35 cellular contexts compared by ENCODE assay signal in the genomic region with DNA sequence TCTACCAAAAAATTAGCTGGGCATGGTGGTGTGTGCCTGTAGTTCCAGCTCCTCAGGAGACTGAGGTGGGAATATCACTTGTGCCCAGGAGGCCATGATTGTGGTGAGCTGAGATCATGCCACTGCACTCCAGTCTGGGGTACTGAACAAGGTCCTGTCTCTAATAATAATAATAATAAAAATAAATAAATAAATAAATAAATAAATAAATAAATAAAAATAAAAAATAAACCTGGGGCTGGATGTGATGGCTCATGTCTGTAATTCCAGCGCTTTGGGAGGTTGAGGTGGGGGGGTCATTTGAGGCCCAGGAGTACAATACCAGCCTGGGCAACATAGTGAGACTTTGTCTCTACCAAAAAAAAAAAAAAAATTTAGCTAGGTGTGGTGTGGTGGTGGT.
DNase-seq lines count a peak whose midpoint lies in the region; ATAC-seq, FAIRE-seq and TF ChIP-seq lines count a peak whose summit lies in the region.
"Had no signal": no experiment of that assay in that cellular context is flagged by ENCODE, and none has a peak within 500 bp of the region (broad histone marks: within the 10 kb centered on the region; RNA-seq: fewer than 3 reads in every experiment).

No MANE protein-coding gene starts in this region.

- CTCF ChIA-PET in HEK293 (lab: Yijun Ruan, JAX) (interaction anchor here (0.7 to 2.5 kb wide), 2 partner anchors 78 to 149 kb away, joined by 6 read pairs; no protein-coding TSS in a partner anchor), WTC11 (lab: Charles Lee) (interaction anchor here (0.7 kb wide), 1 partner anchor 12 kb away, joined by 3 read pairs; no protein-coding TSS in a partner anchor)

- intact Hi-C loops in left ventricle myocardium inferior (cut with micrococcal nuclease): no loop called here
- intact Hi-C loops in left ventricle myocardium superior (cut with micrococcal nuclease): no loop called here

- no peaks in the 10 kb centered on the region for H3K27me3 ChIP-seq in left ventricle myocardium inferior (ENCODE audit: low read depth)
- H3K27me3 ChIP-seq: BE2C; BLaER1; BLaER1 treated with 17β-estradiol and CSF1 and Interleukin-3, amounts not matched to agents 10 nM and 100 nM had no signal

- no peaks in the 10 kb centered on the region for H3K27me3 Mint-ChIP-seq in WTC11 (ENCODE audit: low read depth)
- H3K27me3 Mint-ChIP-seq: CD4-positive, CD25-positive, alpha-beta regulatory T cell had no signal

- H3K9me3 Mint-ChIP-seq in WTC11: no peaks in the 10 kb centered on the region
- H3K9me3 Mint-ChIP-seq: CD4-positive, alpha-beta T cell; CD8-positive, alpha-beta memory T cell; CD8-positive, alpha-beta T cell had no signal

- H3K27ac Mint-ChIP-seq in WTC11: no peak overlapping the region
- H3K27ac Mint-ChIP-seq: B cell; CD14-positive monocyte; CD4-positive, alpha-beta memory T cell; CD4-positive, alpha-beta T cell; CD4-positive, CD25-positive, alpha-beta regulatory T cell; CD8-positive, alpha-beta T cell had no signal

- no peak overlapping the region for H3K4me3 Mint-ChIP-seq in WTC11
- H3K4me3 Mint-ChIP-seq: B cell; CD14-positive monocyte; CD4-positive, alpha-beta memory T cell; CD4-positive, alpha-beta T cell; CD4-positive, CD25-positive, alpha-beta regulatory T cell; CD8-positive, alpha-beta memory T cell; CD8-positive, alpha-beta T cell had no signal

- H3K4me1 Mint-ChIP-seq in WTC11: no peaks in the 10 kb centered on the region
- H3K4me1 Mint-ChIP-seq: B cell; CD14-positive monocyte; CD4-positive, alpha-beta memory T cell; CD4-positive, CD25-positive, alpha-beta regulatory T cell; CD8-positive, alpha-beta memory T cell had no signal

- H3K36me3 ChIP-seq in left ventricle myocardium inferior (no peaks in the 10 kb centered on the region), HEK293 (ENCODE audit: control insufficient read depth in 2 of 2, insufficient read depth in 1 of 2, low read length in 2 of 2) (no peaks in the 10 kb centered on the region; a peak in 1 of 3 replicates)
- H3K36me3 ChIP-seq: BLaER1; BLaER1 treated with 17β-estradiol and CSF1 and Interleukin-3, amounts not matched to agents 10 nM and 100 nM had no signal

- FAIRE-seq in urothelium cell line (lab: Jason Lieb, UNC): no peak
- FAIRE-seq: A204.1, A549, D721Med had no signal

- H3K27ac ChIP-seq in left ventricle myocardium inferior (replicated peaks) (peak overlapping the region; percentile 47), HEK293 (ENCODE audit: extremely low read depth, low read depth, low read length) (no peak overlapping the region)
- H3K27ac ChIP-seq: 22Rv1; A549; BLaER1; BLaER1 treated with 17β-estradiol and CSF1 and Interleukin-3, amounts not matched to agents 10 nM and 100 nM; C4-2B had no signal

- H3K4me3 ChIP-seq in left ventricle myocardium inferior (no peak overlapping the region), HEK293 (ENCODE audit: low read depth, low read length) (no peak overlapping the region)
- H3K4me3 ChIP-seq: A549; BLaER1; BLaER1 treated with 17β-estradiol and CSF1 and Interleukin-3, amounts not matched to agents 10 nM and 100 nM had no signal

- H3K9me3 ChIP-seq in left ventricle myocardium inferior (replicated peaks) (no peaks in the 10 kb centered on the region), HEK293 (ENCODE audit: control insufficient read depth, insufficient read depth, low read depth, low read length) (no peaks in the 10 kb centered on the region)
- H3K9me3 ChIP-seq: A549; BE2C; BLaER1; BLaER1 treated with 17β-estradiol and CSF1 and Interleukin-3, amounts not matched to agents 10 nM and 100 nM; Caco-2 had no signal

- DNase-seq in left ventricle myocardium inferior: no peak
- DNase-seq in left ventricle myocardium superior: no peak
- no peak for DNase-seq in WTC11 (ENCODE audit: low spot score)
- no peak for DNase-seq in NCI-H524 (lab: John Stamatoyannopoulos, UW)
- no peak for DNase-seq in urothelium cell line (ENCODE audit: low spot score)
- DNase-seq: 8988T; ACHN; AML-193; BE2C; C1 segment of cervical spinal cord; Caco-2; Calu3; CD4-positive, alpha-beta memory T cell; CD4-positive, alpha-beta T cell; CD4-positive, CD25-positive, alpha-beta regulatory T cell; CD8-positive, alpha-beta memory T cell; CD8-positive, alpha-beta T cell; COR-L47; DMS 273 treated with DMSO at 0.1 percent for 48 hours; DMS153; DMS53; DMS79; DMS79 treated with DMSO at 0.1 percent for 48 hours; DND-41; EL had no signal

- ATAC-seq in left ventricle myocardium superior (no peak), WTC11 (no peak)
- ATAC-seq: CD8-positive, alpha-beta T cell had no signal

- H3K36me3 Mint-ChIP-seq in WTC11: no peaks in the 10 kb centered on the region
- H3K36me3 Mint-ChIP-seq: CD14-positive monocyte; CD4-positive, alpha-beta memory T cell; CD4-positive, CD25-positive, alpha-beta regulatory T cell; CD8-positive, alpha-beta memory T cell; CD8-positive, alpha-beta T cell had no signal

- TF ChIP-seq CTCF in left ventricle myocardium inferior (IDR thresholded peaks at IDR 0.05; ENCODE audit: borderline replicate concordance) (no peak), HEK293 (tag by site-specific recombination; IDR thresholded peaks at IDR 0.05) (no peak), WTC11 (IDR thresholded peaks at IDR 0.05) (no peak)

- H3K4me1 ChIP-seq in left ventricle myocardium inferior (peaks cover 11% of the 10 kb centered on the region), HEK293 (ENCODE audit: control insufficient read depth, insufficient read depth, low read length) (no peaks in the 10 kb centered on the region)
- H3K4me1 ChIP-seq: BLaER1; BLaER1 treated with 17β-estradiol and CSF1 and Interleukin-3, amounts not matched to agents 10 nM and 100 nM; Caco-2 had no signal

- POLR2A ChIA-PET in HEK293 (lab: Yijun Ruan, JAX): no interaction called here
- POLR2A ChIA-PET in WTC11 (lab: Charles Lee): no interaction called here

TF ChIP-seq in HEK293, 187 proteins besides CTCF, POLR2A, EP300 and RAD21 (continues in another document):
- peak; percentile 41; the same call in 1 of the 2 replicates for TF ChIP-seq ZXDB (tag by site-specific recombination; IDR thresholded peaks at IDR 0.05)
- no peak for TF ChIP-seq ZSCAN30 (tag by site-specific recombination; IDR thresholded peaks at IDR 0.05)
- no peak for TF ChIP-seq ZNF768 (tag by site-specific recombination; IDR thresholded peaks at IDR 0.05)

TF ChIP-seq in WTC11, 78 proteins besides CTCF, POLR2A, EP300 and RAD21:
- TF ChIP-seq, protein P1, sequence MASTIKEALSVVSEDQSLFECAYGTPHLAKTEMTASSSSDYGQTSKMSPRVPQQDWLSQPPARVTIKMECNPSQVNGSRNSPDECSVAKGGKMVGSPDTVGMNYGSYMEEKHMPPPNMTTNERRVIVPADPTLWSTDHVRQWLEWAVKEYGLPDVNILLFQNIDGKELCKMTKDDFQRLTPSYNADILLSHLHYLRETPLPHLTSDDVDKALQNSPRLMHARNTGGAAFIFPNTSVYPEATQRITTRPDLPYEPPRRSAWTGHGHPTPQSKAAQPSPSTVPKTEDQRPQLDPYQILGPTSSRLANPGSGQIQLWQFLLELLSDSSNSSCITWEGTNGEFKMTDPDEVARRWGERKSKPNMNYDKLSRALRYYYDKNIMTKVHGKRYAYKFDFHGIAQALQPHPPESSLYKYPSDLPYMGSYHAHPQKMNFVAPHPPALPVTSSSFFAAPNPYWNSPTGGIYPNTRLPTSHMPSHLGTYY (CRISPR knock-in tag; IDR thresholded peaks at IDR 0.05): no peak
- peak; percentile 60; the same call in 1 of the 2 replicates for TF ChIP-seq HMGA2 (CRISPR knock-in tag; IDR thresholded peaks at IDR 0.05)
- no peak for TF ChIP-seq ZNF219 (CRISPR knock-in tag; IDR thresholded peaks at IDR 0.05; ENCODE audit: borderline replicate concordance)
TF ChIP-seq in WTC11: peak in this region for 1.
